In genomic region chr5:143957455-143957854, GRCh38 we compare ENCODE assay signal across 14 cellular contexts.
DNase-seq lines count a peak whose midpoint lies in the region; ATAC-seq and TF ChIP-seq lines count a peak whose summit lies in the region.
"Had no signal": no experiment of that assay in that cellular context is flagged by ENCODE, and none has a peak within 500 bp of the region (broad histone marks: within the 10 kb centered on the region; RNA-seq: fewer than 3 reads in every experiment).

No MANE protein-coding gene starts in this region.

- H3K9me3 ChIP-seq in PC-9 (ENCODE audit: insufficient read depth, low read depth) = no peaks in the 10 kb centered on the region; the same call in 1 of the 2 replicates
- H3K9me3 ChIP-seq in mucosa of descending colon = no peaks in the 10 kb centered on the region
- H3K9me3 ChIP-seq: prostate gland had no signal

- no peak overlapping the region for H3K4me2 ChIP-seq in PC-9

- CTCF ChIA-PET in PC-9 (lab: Charles Lee) = interaction anchor here (0.6 kb wide), 1 partner anchor 553 kb away, joined by 4 read pairs; no protein-coding TSS in a partner anchor
- CTCF ChIA-PET in activated CD4-positive, alpha-beta memory T cell treated with anti-CD3 and anti-CD28 coated beads, Interleukin-2, amount 10 ng/mL, durations not matched to agents 7 days and 5 days (lab: Charles Lee) = no interaction called here

- H3K4me1 Mint-ChIP-seq in activated CD4-positive, alpha-beta memory T cell treated with anti-CD3 and anti-CD28 coated beads, Interleukin-2, amount 10 ng/mL, durations not matched to agents 7 days and 5 days = no peaks in the 10 kb centered on the region

- H3K27ac Mint-ChIP-seq in activated CD4-positive, alpha-beta memory T cell treated with anti-CD3 and anti-CD28 coated beads, Interleukin-2, amount 10 ng/mL, durations not matched to agents 7 days and 5 days = no peak overlapping the region

- H3K9me3 Mint-ChIP-seq in activated CD4-positive, alpha-beta memory T cell treated with anti-CD3 and anti-CD28 coated beads, Interleukin-2, amount 10 ng/mL, durations not matched to agents 7 days and 5 days = no peaks in the 10 kb centered on the region

- H2AFZ ChIP-seq in PC-9 = no peak overlapping the region

- POLR2A ChIA-PET in PC-9 (lab: Charles Lee; ENCODE audit: unreplicated experiment) = no interaction called here
- POLR2A ChIA-PET in activated CD4-positive, alpha-beta memory T cell treated with anti-CD3 and anti-CD28 coated beads, Interleukin-2, amount 10 ng/mL, durations not matched to agents 7 days and 5 days (lab: Charles Lee) = no interaction called here

- H3K27me3 ChIP-seq in PC-9 (ENCODE audit: insufficient read depth, low read depth) = no peaks in the 10 kb centered on the region

- no peak for DNase-seq in AG09309 (ENCODE audit: low read depth)
- DNase-seq in PC-9 = no peak
- no peak for DNase-seq in fibroblast of villous mesenchyme (ENCODE audit: low read depth)
- no peak for DNase-seq in activated effector memory CD4-positive, alpha-beta T cell treated with anti-CD3 and anti-CD28 coated beads, Interleukin-2, amount 50 U/mL, for 16 hours
- no peak for DNase-seq in activated CD4-positive, alpha-beta memory T cell treated with anti-CD3 and anti-CD28 coated beads, Interleukin-2, amount 10 ng/mL, durations not matched to agents 7 days and 5 days
- DNase-seq in NCI-H1092 (lab: John Stamatoyannopoulos, UW) = no peak
- no peak for DNase-seq in mucosa of descending colon
- DNase-seq: effector memory CD4-positive, alpha-beta T cell; NCI-H2171; stimulated activated CD4-positive, alpha-beta T cell treated with anti-CD3 and anti-CD28 coated beads, Interleukin-4, amount 100 ng/mL, for 4 hours; T1000 had no signal

- H3K4me3 Mint-ChIP-seq in activated CD4-positive, alpha-beta memory T cell treated with anti-CD3 and anti-CD28 coated beads, Interleukin-2, amount 10 ng/mL, durations not matched to agents 7 days and 5 days = no peak overlapping the region

- ATAC-seq in mucosa of descending colon = no peak
- ATAC-seq: K562 had no signal

- H3K27me3 Mint-ChIP-seq in activated CD4-positive, alpha-beta memory T cell treated with anti-CD3 and anti-CD28 coated beads, Interleukin-2, amount 10 ng/mL, durations not matched to agents 7 days and 5 days = peaks cover 2% of the 10 kb centered on the region

- H3K79me2 ChIP-seq in PC-9 (ENCODE audit: low read depth) = no peaks in the 10 kb centered on the region

- no peaks in the 10 kb centered on the region for H3K9me2 ChIP-seq in PC-9 (ENCODE audit: insufficient read depth)

- intact Hi-C loops in PC-9 (cut with micrococcal nuclease; ENCODE audit: unreplicated experiment) (no loop called here), mucosa of descending colon (cut with DNase I, micrococcal nuclease) (no loop called here)

- H3K36me3 ChIP-seq in PC-9 (ENCODE audit: low read depth) = no peaks in the 10 kb centered on the region
- no peaks in the 10 kb centered on the region for H3K36me3 ChIP-seq in mucosa of descending colon (ENCODE audit: low read depth)
- H3K36me3 ChIP-seq: prostate gland had no signal

- H3F3A ChIP-seq in PC-9 (ENCODE audit: insufficient read depth, low read depth) = no peaks in the 10 kb centered on the region

- no peaks in the 10 kb centered on the region for H4K20me1 ChIP-seq in PC-9 (ENCODE audit: insufficient read depth)

- H3K4me1 ChIP-seq in PC-9 (replicated peaks; ENCODE audit: insufficient read depth) (no peaks in the 10 kb centered on the region), mucosa of descending colon (ENCODE audit: low read depth) (no peaks in the 10 kb centered on the region)
- H3K4me1 ChIP-seq: prostate gland had no signal

- H3K4me3 ChIP-seq in AG09309 (ENCODE audit: control insufficient read depth, low read depth, low read length) (no peak overlapping the region), PC-9 (no peak overlapping the region), fibroblast of villous mesenchyme (ENCODE audit: low read depth, low read length) (no peak overlapping the region), mucosa of descending colon (no peak overlapping the region)
- H3K4me3 ChIP-seq: K562, prostate gland had no signal

- no TSS peak for BruUV-seq in PC-9 (replicated peaks; lab: Mats Ljungman, UMichigan)

- no peaks in the 10 kb centered on the region for H3K36me3 Mint-ChIP-seq in activated CD4-positive, alpha-beta memory T cell treated with anti-CD3 and anti-CD28 coated beads, Interleukin-2, amount 10 ng/mL, durations not matched to agents 7 days and 5 days (ENCODE audit: low read depth)

- no peak overlapping the region for H3K27ac ChIP-seq in PC-9
- H3K27ac ChIP-seq: prostate gland had no signal

- peak; percentile 29 for TF ChIP-seq CTCF in AG09309 (IDR thresholded peaks at IDR 0.05; ENCODE audit: control insufficient read depth, insufficient read depth, low read depth, low read length, missing control alignments)
- TF ChIP-seq CTCF in GM12873 (IDR thresholded peaks at IDR 0.05; ENCODE audit: insufficient read depth, low read depth, low read length, missing control alignments) = peak; percentile 31
- peak; percentile 54 for TF ChIP-seq CTCF in PC-9 (conservative IDR thresholded peaks at IDR 0.05)
- peak; percentile 40 for TF ChIP-seq CTCF in fibroblast of villous mesenchyme (IDR thresholded peaks at IDR 0.05; ENCODE audit: insufficient read depth, low read depth, low read length)
- TF ChIP-seq CTCF in mucosa of descending colon (IDR thresholded peaks at IDR 0.05) = no peak
